8 cellular contexts compared by ENCODE assay signal in genomic region chr6:154249499-154250298, GRCh38.
DNase-seq lines count a peak whose midpoint lies in the region; ATAC-seq, FAIRE-seq and TF ChIP-seq lines count a peak whose summit lies in the region.

No MANE protein-coding gene starts in this region.

- no peak for TF ChIP-seq CTCF in type B pancreatic cell (conservative IDR thresholded peaks at IDR 0.05)
- no peak for TF ChIP-seq CTCF in pancreas (IDR thresholded peaks at IDR 0.05)

- H3K4me1 Mint-ChIP-seq in naive thymus-derived CD4-positive, alpha-beta T cell = peaks cover 54 to 80% (median 73%) of the 10 kb centered on the region in 7 donors
- peaks cover 8% of the 10 kb centered on the region for H3K4me1 Mint-ChIP-seq in type B pancreatic cell (ENCODE audit: unreplicated experiment)

- peak overlapping the region; percentile 70 to 86 (median 79) for H3K4me3 Mint-ChIP-seq in naive thymus-derived CD4-positive, alpha-beta T cell
- H3K4me3 Mint-ChIP-seq in type B pancreatic cell = no peak overlapping the region

- peak overlapping the region; percentile 90 to 98 (median 95) for H3K27ac Mint-ChIP-seq in naive thymus-derived CD4-positive, alpha-beta T cell
- no peak overlapping the region for H3K27ac Mint-ChIP-seq in type B pancreatic cell

- peaks cover 36 to 51% of the 10 kb centered on the region in 2 donors for H3K4me1 ChIP-seq in naive thymus-derived CD4-positive, alpha-beta T cell (ENCODE audit: control insufficient read depth in 2 of 2, insufficient read depth in 2 of 2, low read length in 2 of 2)
- H3K4me1 ChIP-seq in pancreas = peaks cover 0 to 8% (median 3%) of the 10 kb centered on the region in 3 donors

- WGBS in pancreas, 2 donors = 67 to 75% methylated on average over 8 of the region's 8 CpGs

- POLR2A ChIA-PET in naive thymus-derived CD4-positive, alpha-beta T cell (lab: Charles Lee) = interaction anchor here (0.6 to 5.8 kb wide), 8 partner anchors 9 to 85 kb away, joined by 3 to 49 read pairs (median 5); no protein-coding TSS in a partner anchor

- peak overlapping the region; percentile 40 for H3K4me3 ChIP-seq in naive thymus-derived CD4-positive, alpha-beta T cell (ENCODE audit: low read length)
- no peak overlapping the region for H3K4me3 ChIP-seq in pancreas

- DNase-seq in RPMI8226 (peak; percentile 43), type B pancreatic cell (ENCODE audit: extremely low spot score, unreplicated experiment) (no peak), NCI-H1092 treated with DMSO at 0.1 percent for 48 hours (lab: John Stamatoyannopoulos, UW) (no peak), pancreas (no peak)
- peak; percentile 8 to 85 (median 77) for DNase-seq in naive thymus-derived CD4-positive, alpha-beta T cell
- DNase-seq in stimulated activated CD8-positive, alpha-beta memory T cell treated with anti-CD3 and anti-CD28 coated beads, Interleukin-4, amount 100 ng/mL, for 48 hours = no peak

- peak overlapping the region; percentile 78 for H3K27ac ChIP-seq in naive thymus-derived CD4-positive, alpha-beta T cell (ENCODE audit: low read depth, low read length)
- H3K27ac ChIP-seq in pancreas = peak overlapping the region in 1 of 4 donors; percentile 48

- no peaks in the 10 kb centered on the region for H3K36me3 ChIP-seq in naive thymus-derived CD4-positive, alpha-beta T cell (ENCODE audit: control insufficient read depth in 2 of 3, insufficient read depth in 3 of 3, low read length in 3 of 3)
- H3K36me3 ChIP-seq in pancreas = no peaks in the 10 kb centered on the region

- no peak for FAIRE-seq in pancreas (lab: Jason Lieb, UNC)

- H3K9me3 Mint-ChIP-seq in naive thymus-derived CD4-positive, alpha-beta T cell = peaks cover 0 to 8% (median 4%) of the 10 kb centered on the region in 11 donors
- no peaks in the 10 kb centered on the region for H3K9me3 Mint-ChIP-seq in type B pancreatic cell

- no peaks in the 10 kb centered on the region for H3K9me3 ChIP-seq in naive thymus-derived CD4-positive, alpha-beta T cell (ENCODE audit: control insufficient read depth in 2 of 3, low read length in 3 of 3)
- no peaks in the 10 kb centered on the region for H3K9me3 ChIP-seq in pancreas

- H3K27me3 Mint-ChIP-seq in naive thymus-derived CD4-positive, alpha-beta T cell = peaks cover 0 to 21% (median 0%) of the 10 kb centered on the region in 5 donors
- peaks cover 3% of the 10 kb centered on the region for H3K27me3 Mint-ChIP-seq in type B pancreatic cell

- intact Hi-C loops in naive thymus-derived CD4-positive, alpha-beta T cell (cut with micrococcal nuclease) = loop anchor here (1.0 to 10.0 kb wide), 13 partner anchors 8 to 1945 kb away; partner anchors contain the start of genes SCAF8 (in 2 of the 2), FBXO5 (in 1 of the 2), MTRF1L (in 1 of the 2) and TFB1M (in 1 of the 2)
- intact Hi-C loops in pancreas (cut with DNase I) = no loop called here

- peak; percentile 70 for ATAC-seq in GM18907 (IDR thresholded peaks at IDR 0.05; ENCODE audit: unreplicated experiment)
- ATAC-seq in HG02759 (IDR thresholded peaks at IDR 0.05; ENCODE audit: unreplicated experiment) = peak; percentile 77
- peak; percentile 73 for ATAC-seq in naive thymus-derived CD4-positive, alpha-beta T cell
- no peak for ATAC-seq in pancreas

- H3K27me3 ChIP-seq in naive thymus-derived CD4-positive, alpha-beta T cell (ENCODE audit: control insufficient read depth in 2 of 2, insufficient read depth in 2 of 2, low read length in 2 of 2) = no peaks in the 10 kb centered on the region
- H3K27me3 ChIP-seq in pancreas = no peaks in the 10 kb centered on the region

- peaks cover 17 to 25% (median 22%) of the 10 kb centered on the region in 5 donors for H3K36me3 Mint-ChIP-seq in naive thymus-derived CD4-positive, alpha-beta T cell
- H3K36me3 Mint-ChIP-seq in type B pancreatic cell = no peaks in the 10 kb centered on the region

- CTCF ChIA-PET in naive thymus-derived CD4-positive, alpha-beta T cell (lab: Charles Lee) = interaction anchor here (0.8 to 2.5 kb wide), 4 partner anchors 13 to 30 kb away, joined by 4 to 9 read pairs (median 4); no protein-coding TSS in a partner anchor

Comparison
In these comparisons a context has a peak if more than half of its experiments do, and no peak if none do; other contexts are left out.
1. ATAC-seq: peak in GM18907 (single experiment), HG02759 (single experiment) and naive thymus-derived CD4-positive, alpha-beta T cell (single experiment); none in pancreas (0 of 4).
2. DNase-seq: peak in RPMI8226 (single experiment) and naive thymus-derived CD4-positive, alpha-beta T cell (9 of 9); none in type B pancreatic cell (single experiment), NCI-H1092 treated with DMSO at 0.1 percent for 48 hours (single experiment), pancreas (0 of 6) and stimulated activated CD8-positive, alpha-beta memory T cell treated with anti-CD3 and anti-CD28 coated beads, Interleukin-4, amount 100 ng/mL, for 48 hours (single experiment).
3. intact Hi-C loops: an anchor here in naive thymus-derived CD4-positive, alpha-beta T cell (1.0 to 10.0 kb wide); none called in pancreas.